18 cellular contexts compared by ENCODE assay signal in the genomic region with DNA sequence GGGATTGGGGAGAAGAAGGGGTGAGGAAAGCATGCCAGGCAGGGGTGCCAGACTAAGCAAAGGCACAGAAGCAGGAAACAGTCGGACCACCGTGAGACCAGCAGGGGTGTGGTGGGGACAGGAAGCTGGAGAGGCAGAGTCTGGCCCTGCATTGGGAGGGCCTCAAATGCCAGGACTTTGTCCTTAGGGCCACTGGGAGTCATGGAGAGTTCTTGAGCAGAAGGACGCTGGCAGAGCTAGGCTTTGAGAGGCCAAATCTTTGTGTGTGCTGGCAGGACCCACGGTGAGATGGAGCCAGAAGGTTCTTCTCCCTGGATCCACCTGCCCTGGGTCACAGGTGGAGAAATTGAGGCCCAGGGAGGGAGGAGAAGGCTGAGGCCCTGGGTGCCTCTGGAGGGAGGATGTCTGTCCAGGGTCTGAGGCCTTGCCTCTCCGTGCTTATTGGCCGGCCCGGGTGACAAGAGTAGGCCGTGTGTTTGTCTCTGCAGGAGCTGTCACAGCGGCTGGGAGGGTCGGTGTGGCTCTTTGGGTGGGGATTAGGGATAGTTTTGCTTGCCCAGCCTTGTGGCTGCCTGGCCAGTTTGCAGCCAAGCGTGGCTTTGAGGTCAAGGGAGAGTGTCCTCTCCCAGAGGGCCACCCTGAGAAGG. TPM values are rescaled to one million over a fixed set of nuclear protein-coding genes. Genes with fewer than 3 reads are reported as not detected.
DNase-seq lines count a peak whose midpoint lies in the region; ATAC-seq, FAIRE-seq and TF ChIP-seq lines count a peak whose summit lies in the region.
"Had no signal": no experiment of that assay in that cellular context is flagged by ENCODE, and none has a peak within 500 bp of the region (broad histone marks: within the 10 kb centered on the region; RNA-seq: fewer than 3 reads in every experiment).

No MANE protein-coding gene starts in this region.

- peaks cover 0 to 6% of the 10 kb centered on the region in 2 donors for H3K36me3 ChIP-seq in kidney (ENCODE audit: control insufficient read depth in 1 of 2, insufficient read depth in 2 of 2, low read length in 2 of 2)
- peaks cover 0 to 6% of the 10 kb centered on the region in 2 donors for H3K36me3 ChIP-seq in psoas muscle (ENCODE audit: insufficient read depth in 1 of 2, low read depth in 1 of 2)

- H3K27ac ChIP-seq in CD4-positive, alpha-beta T cell (ENCODE audit: low read depth, low read length): no peak overlapping the region
- H3K27ac ChIP-seq in kidney (ENCODE audit: low read depth in 2 of 2, low read length in 2 of 2): peak overlapping the region; percentile 33 to 63
- peak overlapping the region; percentile 32 for H3K27ac ChIP-seq in psoas muscle

- H3K9me3 ChIP-seq in CD4-positive, alpha-beta T cell (ENCODE audit: control insufficient read depth, low read length): no peaks in the 10 kb centered on the region
- no peaks in the 10 kb centered on the region for H3K9me3 ChIP-seq in kidney (ENCODE audit: control insufficient read depth in 1 of 2, low read length in 2 of 2)
- no peaks in the 10 kb centered on the region for H3K9me3 ChIP-seq in psoas muscle
- H3K9me3 ChIP-seq: mucosa of descending colon had no signal

- H3K4me1 Mint-ChIP-seq in CD4-positive, alpha-beta T cell (ENCODE audit: low read depth): peaks cover 31% of the 10 kb centered on the region
- peaks cover 36 to 52% (median 38%) of the 10 kb centered on the region in 3 donors for H3K4me1 Mint-ChIP-seq in T-cell

- peaks cover 0 to 38% of the 10 kb centered on the region in 2 donors for H3K4me1 ChIP-seq in kidney (ENCODE audit: control insufficient read depth in 1 of 2, insufficient read depth in 1 of 2, low read depth in 1 of 2, low read length in 2 of 2)
- peaks cover 22% of the 10 kb centered on the region for H3K4me1 ChIP-seq in psoas muscle

- H3K27me3 Mint-ChIP-seq in CD4-positive, alpha-beta T cell: no peaks in the 10 kb centered on the region
- H3K27me3 Mint-ChIP-seq in T-cell: no peaks in the 10 kb centered on the region
- H3K27me3 Mint-ChIP-seq: type B pancreatic cell had no signal

- H3K27me3 ChIP-seq in CD4-positive, alpha-beta T cell (ENCODE audit: control insufficient read depth, insufficient read depth, low read length): no peaks in the 10 kb centered on the region
- no peaks in the 10 kb centered on the region for H3K27me3 ChIP-seq in psoas muscle (ENCODE audit: insufficient read depth in 3 of 3, low read length in 2 of 3)

- no peak overlapping the region for H3K4me3 ChIP-seq in kidney (ENCODE audit: low read length in 2 of 2)
- no peak overlapping the region for H3K4me3 ChIP-seq in psoas muscle
- H3K4me3 ChIP-seq: mucosa of descending colon had no signal

- intact Hi-C loops in CD4-positive, alpha-beta T cell (cut with DNase I, micrococcal nuclease): no loop called here
- intact Hi-C loops in kidney (cut with DNase I) (no loop called here), psoas muscle (cut with DNase I) (no loop called here)

- 47 to 55% (median 52%) methylated on average over 11 of the region's 11 CpGs for WGBS in psoas muscle, 3 donors

- H3K4me3 Mint-ChIP-seq in CD4-positive, alpha-beta T cell: no peak overlapping the region
- H3K4me3 Mint-ChIP-seq in T-cell: peak overlapping the region in 2 of 3 donors; percentile 35 to 93
- H3K4me3 Mint-ChIP-seq: type B pancreatic cell had no signal

- no peaks in the 10 kb centered on the region for H3K36me3 Mint-ChIP-seq in CD4-positive, alpha-beta T cell (ENCODE audit: low read depth)
- no peaks in the 10 kb centered on the region for H3K36me3 Mint-ChIP-seq in T-cell
- H3K36me3 Mint-ChIP-seq: type B pancreatic cell had no signal

- POLR2A ChIA-PET in CD4-positive, alpha-beta T cell (lab: Charles Lee): interaction anchor here (1.6 kb wide), 1 partner anchor 50 kb away, joined by 6 read pairs; no protein-coding TSS in a partner anchor
- POLR2A ChIA-PET in T-cell (lab: Charles Lee): no interaction called here

- CTCF ChIA-PET in CD4-positive, alpha-beta T cell (lab: Charles Lee): no interaction called here
- CTCF ChIA-PET in T-cell (lab: Charles Lee): no interaction called here

- no peak for DNase-seq in CD4-positive, alpha-beta T cell
- no peak for DNase-seq in T-cell
- DNase-seq in kidney: no peak
- DNase-seq in psoas muscle: no peak
- DNase-seq in activated CD4-positive, alpha-beta T cell treated with anti-CD3 and anti-CD28 coated beads for 1 hour: no peak
- no peak for DNase-seq in activated gamma-delta T cell (lab: John Stamatoyannopoulos, UW)
- DNase-seq: activated CD4-positive, alpha-beta T cell treated with anti-CD3 and anti-CD28 coated beads, Interleukin-2, amount 10 ng/mL, durations not matched to agents 7 days and 5 days; anterior cingulate cortex; cortex of kidney; DND-41; head of caudate nucleus; mucosa of descending colon; NCI-H2081 treated with DMSO at 0.1 percent for 48 hours; SW 1271 had no signal

- no peak for TF ChIP-seq CTCF in CD4-positive, alpha-beta T cell (IDR thresholded peaks at IDR 0.05)
- TF ChIP-seq CTCF in kidney (IDR thresholded peaks at IDR 0.05; ENCODE audit: borderline replicate concordance, extremely low read depth, insufficient read depth) (no peak), psoas muscle (IDR thresholded peaks at IDR 0.05) (no peak)

- H3K9me3 Mint-ChIP-seq in CD4-positive, alpha-beta T cell: no peaks in the 10 kb centered on the region
- no peaks in the 10 kb centered on the region for H3K9me3 Mint-ChIP-seq in T-cell
- H3K9me3 Mint-ChIP-seq: type B pancreatic cell had no signal

- H3K9ac ChIP-seq in kidney (ENCODE audit: low read length in 2 of 2): no peak overlapping the region

- H3K27ac Mint-ChIP-seq in CD4-positive, alpha-beta T cell: peak overlapping the region; percentile 49
- H3K27ac Mint-ChIP-seq in T-cell: peak overlapping the region; percentile 57 to 87
- H3K27ac Mint-ChIP-seq: type B pancreatic cell had no signal

- no peak for FAIRE-seq in kidney (lab: Jason Lieb, UNC)
- FAIRE-seq: keratinocyte had no signal

- ATAC-seq in CD4-positive, alpha-beta T cell (ENCODE audit: poor library complexity): no peak
- ATAC-seq in T-cell (replicated peaks in 1 of 4) (no peak), psoas muscle (no peak), GM21515 (IDR thresholded peaks at IDR 0.05; ENCODE audit: unreplicated experiment) (no peak)
- ATAC-seq: esophagus mucosa, mucosa of descending colon had no signal

RNA-seq across cellular contexts. Expression of gene ENG, which starts 1.8 kb away (rescaled TPM):
- total RNA-seq in CD4-positive, alpha-beta T cell: 1 to 10 TPM; 2.5 to 2.6 TPM
- total RNA-seq in T-cell (10 to 100 TPM in 1 of 5 donors, 1 to 10 TPM in 4; 6.8 to 16.7 (median 8.8) TPM), kidney (135 TPM), psoas muscle (10 to 100 TPM; 31.7 to 80.4 (median 54.3) TPM)
- polyA plus RNA-seq in kidney (ENCODE audit: insufficient read depth, low read depth, low replicate concordance) (158 TPM), psoas muscle (10 to 100 TPM; 22.1 to 78.1 (median 28.6) TPM)

RNA-seq across cellular contexts. Expression of gene AK1, which starts 21.3 kb away (rescaled TPM):
- total RNA-seq in CD4-positive, alpha-beta T cell: 10 to 100 TPM; 46.7 to 52.6 TPM
- total RNA-seq in T-cell (10 to 100 TPM; 40.5 to 54.9 (median 50.4) TPM), kidney (77.9 TPM), psoas muscle (100 to 1,000 TPM; 369 to 854 (median 688) TPM)
- polyA plus RNA-seq in kidney (ENCODE audit: insufficient read depth, low read depth, low replicate concordance) (185 TPM), psoas muscle (100 to 1,000 TPM; 310 to 845 (median 778) TPM)

RNA-seq across cellular contexts. Expression of gene ST6GALNAC6, which starts 43.2 kb away (rescaled TPM):
- total RNA-seq in CD4-positive, alpha-beta T cell: 10 to 100 TPM; 93.1 to 97.5 TPM
- 100 to 1,000 TPM in 2 of 5 donors, 10 to 100 TPM in 3; 73.0 to 123 (median 86.3) TPM for total RNA-seq in T-cell
- total RNA-seq in kidney: 74.6 TPM
- 75.0 TPM for polyA plus RNA-seq in kidney (ENCODE audit: insufficient read depth, low read depth, low replicate concordance)
- total RNA-seq in psoas muscle: 10 to 100 TPM; 20.3 to 26.1 (median 24.4) TPM
- polyA plus RNA-seq in psoas muscle: 10 to 100 TPM; 18.5 to 35.5 (median 31.0) TPM

RNA-seq across cellular contexts. Expression of gene FPGS, which starts 53.5 kb away (rescaled TPM):
- 10 to 100 TPM; 58.0 to 66.6 TPM for total RNA-seq in CD4-positive, alpha-beta T cell
- total RNA-seq in T-cell (100 to 1,000 TPM in 3 of 5 donors, 10 to 100 TPM in 2; 78.4 to 151 (median 139) TPM), kidney (77.2 TPM), psoas muscle (10 to 100 TPM; 39.7 to 61.9 (median 45.8) TPM)
- polyA plus RNA-seq in kidney (ENCODE audit: insufficient read depth, low read depth, low replicate concordance) (44.0 TPM), psoas muscle (10 to 100 TPM; 21.9 to 32.3 (median 29.8) TPM)
